ENCODE assay signal across 16 cellular contexts in the genomic region with DNA sequence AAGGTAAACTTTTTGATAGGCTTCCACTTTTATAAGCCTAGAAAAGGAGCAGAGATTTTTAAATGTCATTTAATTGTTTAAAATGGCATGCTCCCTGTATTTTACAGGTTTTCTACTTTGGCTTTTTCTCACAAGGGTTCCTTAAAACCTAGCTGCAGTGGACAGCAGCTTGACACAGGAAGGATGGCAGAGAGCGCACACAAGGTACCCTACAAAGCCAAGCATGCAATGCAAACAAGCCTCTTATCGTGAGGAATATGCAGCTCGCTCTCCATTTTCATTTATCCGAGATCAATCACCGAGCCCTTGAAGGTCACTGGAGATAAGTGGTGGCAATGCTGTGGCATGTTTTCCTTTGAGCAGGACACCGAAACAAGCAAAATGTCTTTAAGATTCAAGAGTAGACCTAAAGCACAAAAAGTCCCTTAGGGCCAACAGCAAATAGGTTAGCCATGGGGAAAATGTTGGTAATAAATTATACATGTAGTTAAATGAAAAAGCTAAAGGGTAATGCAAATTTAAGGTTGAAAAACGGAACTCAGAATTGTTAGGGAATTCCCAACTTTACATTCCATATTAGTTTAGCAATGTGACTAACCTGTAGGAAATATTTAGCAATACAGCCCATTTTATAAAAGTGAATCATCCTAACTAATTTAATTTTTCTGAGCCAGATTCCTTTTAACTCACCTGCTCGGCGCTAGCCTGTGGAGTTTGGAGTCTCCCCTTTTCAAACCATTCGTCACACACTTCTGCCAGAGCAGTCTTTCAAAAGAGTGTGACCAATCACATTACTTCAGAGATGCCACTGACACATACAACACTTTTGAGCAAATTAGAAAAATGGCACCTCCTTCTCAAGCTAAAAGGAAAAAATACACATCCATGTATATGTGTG.
A peak's percentile ranks its signal among the peaks of the same experiment; 100 is the strongest.
DNase-seq lines count a peak whose midpoint lies in the region; ATAC-seq, FAIRE-seq and TF ChIP-seq lines count a peak whose summit lies in the region.
"Had no signal": no experiment of that assay in that cellular context is flagged by ENCODE, and none has a peak within 500 bp of the region (broad histone marks: within the 10 kb centered on the region; RNA-seq: fewer than 3 reads in every experiment).

No MANE protein-coding gene starts in this region.

- no peaks in the 10 kb centered on the region for H3K27me3 ChIP-seq in RWPE2 (ENCODE audit: insufficient read depth, poor library complexity, severe bottlenecking)
- H3K27me3 ChIP-seq in pancreas: no peaks in the 10 kb centered on the region

- WGBS in pancreas, 2 donors: 43 to 52% methylated on average over 10 of the region's 10 CpGs

- peak; percentile 23 to 73 for ATAC-seq in activated T-cell treated with anti-CD3 and anti-CD28 coated beads, Interleukin-2, amount 50 U/mL, for 4 hours
- ATAC-seq in HG02763 (IDR thresholded peaks at IDR 0.05; ENCODE audit: unreplicated experiment) (peak; percentile 34), RWPE2 (ENCODE audit: low read depth) (peak; percentile 94), pancreas (no peak)
- ATAC-seq: T-cell had no signal

- H3K9me3 ChIP-seq in RWPE2 (ENCODE audit: severe bottlenecking) (no peaks in the 10 kb centered on the region), pancreas (no peaks in the 10 kb centered on the region)

- peak overlapping the region; percentile 84 for H3K27ac ChIP-seq in RWPE2 (ENCODE audit: poor library complexity, severe bottlenecking)
- H3K27ac ChIP-seq in pancreas: no peak overlapping the region
- H3K27ac ChIP-seq: HL-60 had no signal

- H3K4me3 ChIP-seq in RWPE2 (ENCODE audit: severe bottlenecking) (no peak overlapping the region), pancreas (no peak overlapping the region)

- no peak for FAIRE-seq in pancreas (lab: Jason Lieb, UNC)

- no peaks in the 10 kb centered on the region for H3K9me3 Mint-ChIP-seq in activated T-cell treated with anti-CD3 and anti-CD28 coated beads, Interleukin-2, amount 50 U/mL, for 4 hours
- H3K9me3 Mint-ChIP-seq: brain, mesothelial cell of epicardium, T-cell had no signal

- intact Hi-C loops in pancreas (cut with DNase I): no loop called here

- TF ChIP-seq CTCF in RWPE2 (IDR thresholded peaks at IDR 0.05; ENCODE audit: poor library complexity, severe bottlenecking) (no peak), pancreas (IDR thresholded peaks at IDR 0.05) (no peak)

- H3K36me3 Mint-ChIP-seq in activated T-cell treated with anti-CD3 and anti-CD28 coated beads, Interleukin-2, amount 50 U/mL, for 4 hours (ENCODE audit: insufficient read depth): no peaks in the 10 kb centered on the region
- H3K36me3 Mint-ChIP-seq: brain, mesothelial cell of epicardium, T-cell had no signal

- no peaks in the 10 kb centered on the region for H3K4me1 Mint-ChIP-seq in activated T-cell treated with anti-CD3 and anti-CD28 coated beads, Interleukin-2, amount 50 U/mL, for 4 hours (ENCODE audit: low read depth)
- H3K4me1 Mint-ChIP-seq: mesothelial cell of epicardium had no signal

- DNase-seq in activated T-cell treated with anti-CD3 and anti-CD28 coated beads, Interleukin-2, amount 50 U/mL, for 4 hours: no peak
- DNase-seq in activated T-cell treated with anti-CD3 and anti-CD28 coated beads for 4 hours (no peak), RWPE2 (ENCODE audit: low spot score) (no peak), renal cortical epithelial cell (ENCODE audit: low read depth) (peak; percentile 48), HT-29 (ENCODE audit: low spot score) (no peak), SW 1271 (lab: John Stamatoyannopoulos, UW) (no peak), pancreas (no peak)
- DNase-seq: ACHN; activated CD4-positive, alpha-beta T cell treated with anti-CD3 and anti-CD28 coated beads for 48 hours; effector CD8-positive, alpha-beta T cell; foreskin melanocyte; T-cell had no signal

- H3K27me3 Mint-ChIP-seq in activated T-cell treated with anti-CD3 and anti-CD28 coated beads, Interleukin-2, amount 50 U/mL, for 4 hours (ENCODE audit: low read depth): peaks cover 1% of the 10 kb centered on the region

- H3K4me1 ChIP-seq in RWPE2 (ENCODE audit: insufficient read depth, poor library complexity, severe bottlenecking): peaks cover 22% of the 10 kb centered on the region
- H3K4me1 ChIP-seq in pancreas: no peaks in the 10 kb centered on the region

- no peak overlapping the region for H3K4me3 Mint-ChIP-seq in activated T-cell treated with anti-CD3 and anti-CD28 coated beads, Interleukin-2, amount 50 U/mL, for 4 hours
- H3K4me3 Mint-ChIP-seq: brain, mesothelial cell of epicardium, T-cell had no signal

- no peaks in the 10 kb centered on the region for H3K36me3 ChIP-seq in RWPE2 (ENCODE audit: low read depth)
- H3K36me3 ChIP-seq in pancreas: no peaks in the 10 kb centered on the region

Comparison
In these comparisons a context has a peak if more than half of its experiments do, and no peak if none do; other contexts are left out.
1. ATAC-seq: peak in activated T-cell treated with anti-CD3 and anti-CD28 coated beads, Interleukin-2, amount 50 U/mL, for 4 hours (2 of 2), HG02763 (single experiment) and RWPE2 (single experiment); none in pancreas (0 of 4).